Comparison of ENCODE assay signal across 22 cellular contexts in genomic region chr7:156954941-156955340, GRCh38. TPM values are rescaled to one million over a fixed set of nuclear protein-coding genes. Genes with fewer than 3 reads are reported as not detected.
DNase-seq lines count a peak whose midpoint lies in the region; ATAC-seq, FAIRE-seq and TF ChIP-seq lines count a peak whose summit lies in the region.
"Had no signal": no experiment of that assay in that cellular context is flagged by ENCODE, and none has a peak within 500 bp of the region (broad histone marks: within the 10 kb centered on the region; RNA-seq: fewer than 3 reads in every experiment).

No MANE protein-coding gene starts in this region.

- no peaks in the 10 kb centered on the region for H3K27me3 Mint-ChIP-seq in astrocyte (ENCODE audit: low read depth, unreplicated experiment)
- H3K27me3 Mint-ChIP-seq: CD8-positive, alpha-beta memory T cell; IgD-negative memory B cell had no signal

- no peaks in the 10 kb centered on the region for H3K9me3 ChIP-seq in astrocyte (ENCODE audit: insufficient read depth, low read depth, low read length)
- H3K9me3 ChIP-seq: BE2C, Caco-2 had no signal

- no peak for TF ChIP-seq CTCF in RWPE1 (conservative IDR thresholded peaks at IDR 0.05; ENCODE audit: low read depth)
- no peak for TF ChIP-seq CTCF in astrocyte (IDR thresholded peaks at IDR 0.05; ENCODE audit: insufficient read depth, low read depth, low read length)
- no peak for TF ChIP-seq CTCF in lower leg skin (IDR thresholded peaks at IDR 0.05)

- no peak for ATAC-seq in GM21529 (IDR thresholded peaks at IDR 0.05; ENCODE audit: unreplicated experiment)
- ATAC-seq in HG03139 (IDR thresholded peaks at IDR 0.05; ENCODE audit: unreplicated experiment) = no peak
- ATAC-seq: HepG2 had no signal

- no peak overlapping the region for H3K4me2 ChIP-seq in astrocyte (ENCODE audit: low read length)

- no peaks in the 10 kb centered on the region for H3K27me3 ChIP-seq in astrocyte (ENCODE audit: insufficient read depth, low read length)
- H3K27me3 ChIP-seq: BE2C had no signal

- peak; percentile 30 for DNase-seq in LHCN-M2 (ENCODE audit: low read depth)
- no peak for DNase-seq in RWPE1 (ENCODE audit: low spot score)
- DNase-seq in astrocyte (ENCODE audit: low read depth) = no peak
- peak; percentile 77 for DNase-seq in myocyte (ENCODE audit: low read depth)
- DNase-seq in lower leg skin (ENCODE audit: low spot score in 2 of 2) = no peak
- DNase-seq: ACHN; BE2C; C1 segment of cervical spinal cord; Caco-2; CD4-positive, CD25-positive, alpha-beta regulatory T cell; CD8-positive, alpha-beta memory T cell; GOT3; H7 had no signal

- H4K20me1 ChIP-seq in astrocyte (ENCODE audit: insufficient read depth, low read length) = peaks cover 75% of the 10 kb centered on the region

- H3K4me1 Mint-ChIP-seq in astrocyte (ENCODE audit: low read depth, unreplicated experiment) = peaks cover 11% of the 10 kb centered on the region

- H3K27ac Mint-ChIP-seq in astrocyte (ENCODE audit: unreplicated experiment) = peak overlapping the region; percentile 14
- H3K27ac Mint-ChIP-seq: CD4-positive, CD25-positive, alpha-beta regulatory T cell had no signal

- H3K4me1 ChIP-seq in astrocyte (ENCODE audit: insufficient read depth, low read length) = peaks cover 7% of the 10 kb centered on the region
- H3K4me1 ChIP-seq: Caco-2 had no signal

- no peak for TF ChIP-seq POLR2A in lower leg skin (IDR thresholded peaks at IDR 0.05)

- H3K4me3 Mint-ChIP-seq in astrocyte (ENCODE audit: unreplicated experiment) = no peak overlapping the region
- H3K4me3 Mint-ChIP-seq: CD4-positive, CD25-positive, alpha-beta regulatory T cell had no signal

- H3K9me3 Mint-ChIP-seq in astrocyte (ENCODE audit: unreplicated experiment) = no peaks in the 10 kb centered on the region
- H3K9me3 Mint-ChIP-seq: CD8-positive, alpha-beta memory T cell; IgD-negative memory B cell had no signal

- POLR2A ChIA-PET in RWPE1 (lab: Yijun Ruan, JAX; ENCODE audit: low non-redundant PET) = no interaction called here

- no peak overlapping the region for H3K4me3 ChIP-seq in astrocyte (ENCODE audit: insufficient read depth, low read depth, low read length)
- H3K4me3 ChIP-seq in lower leg skin (ENCODE audit: low read depth, poor library complexity, severe bottlenecking) = no peak overlapping the region

- H2AFZ ChIP-seq in astrocyte (ENCODE audit: low read depth, low read length) = no peak overlapping the region

- intact Hi-C loops in lower leg skin (cut with DNase I; ENCODE audit: low total_unique reads) = no loop called here

- H3K27ac ChIP-seq in RWPE1 (peak overlapping the region; percentile 38), astrocyte (ENCODE audit: low read depth, low read length) (no peak overlapping the region)

- CTCF ChIA-PET in RWPE1 (lab: Yijun Ruan, JAX) = no interaction called here

- no peak for FAIRE-seq in astrocyte (lab: Jason Lieb, UNC)
- FAIRE-seq: A204.1, D721Med, G401.6, GM12892, GM18507, HepG2 had no signal

- peaks cover 82% of the 10 kb centered on the region for H3K79me2 ChIP-seq in astrocyte (ENCODE audit: insufficient read depth, low read length)

- H3K36me3 ChIP-seq in astrocyte (ENCODE audit: insufficient read depth, low read length) = peaks cover 55% of the 10 kb centered on the region

- 88 to 96% methylated on average over 2 of the region's 2 CpGs for WGBS in lower leg skin, 2 donors

- no peak overlapping the region for H3K9ac ChIP-seq in astrocyte (ENCODE audit: low read length)

- H3K36me3 Mint-ChIP-seq in astrocyte (ENCODE audit: low read depth, unreplicated experiment) = peaks cover 16% of the 10 kb centered on the region
- H3K36me3 Mint-ChIP-seq: IgD-negative memory B cell had no signal

RNA-seq across cellular contexts. Expression of gene NOM1, which starts 5.4 kb away (rescaled TPM):
- total RNA-seq in LHCN-M2 (2014; rRNA removed) (13.7 and 17.4 TPM in 2 replicates), astrocyte (19.2 and 19.7 TPM in 2 replicates), myocyte (16.0 and 25.4 TPM in 2 replicates), lower leg skin (10 to 100 TPM in 3 of 4 donors, 1 to 10 TPM in 1; 9.0 to 26.4 (median 17.4) TPM)
- polyA plus RNA-seq in LHCN-M2 (2012) = 9.8 TPM
- 15.0 TPM for polyA plus RNA-seq in myocyte (2012)

RNA-seq across cellular contexts. Expression of gene MNX1, which starts 55.5 kb away (rescaled TPM):
- total RNA-seq in LHCN-M2 (2014; rRNA removed) (not detected in 2 replicates), astrocyte (not detected in 2 replicates), myocyte (0.11 and 0.36 TPM in 2 replicates), lower leg skin (under 1 TPM in 1 of 4 donors, not detected in 3; 0.76 TPM)
- polyA plus RNA-seq in LHCN-M2 (2012) = not detected
- polyA plus RNA-seq in myocyte (2012) = 0.04 TPM
- total RNA-seq: CD8-positive, alpha-beta memory T cell had no signal
- polyA plus RNA-seq: CD4-positive, CD25-positive, alpha-beta regulatory T cell; CD8-positive, alpha-beta memory T cell; IgD-negative memory B cell had no signal

Comparison
In these comparisons a context has a peak if more than half of its experiments do, and no peak if none do; other contexts are left out.
1. DNase-seq: peak in LHCN-M2 (single experiment) and myocyte (single experiment); none in RWPE1 (single experiment), astrocyte (single experiment) and lower leg skin (0 of 2).